In genomic region chr11:16984229-16984628, GRCh38 we compare ENCODE assay signal across 16 cellular contexts.
"Had no signal": no experiment of that assay in that cellular context is flagged by ENCODE, and none has a peak within 500 bp of the region (broad histone marks: within the 10 kb centered on the region; RNA-seq: fewer than 3 reads in every experiment).

No MANE protein-coding gene starts in this region.

- ATAC-seq: activated naive CD4-positive, alpha-beta T cell treated with anti-CD3 and anti-CD28 coated beads, Interleukin-2, amount 50 U/mL, for 72 hours; heart right ventricle had no signal

- H3K36me3 Mint-ChIP-seq: activated naive CD4-positive, alpha-beta T cell treated with anti-CD3 and anti-CD28 coated beads, Interleukin-2, amount 50 U/mL, for 72 hours had no signal

- H3K9me3 Mint-ChIP-seq: activated naive CD4-positive, alpha-beta T cell treated with anti-CD3 and anti-CD28 coated beads, Interleukin-2, amount 50 U/mL, for 72 hours; activated T-cell treated with anti-CD3 and anti-CD28 coated beads, Interleukin-2, amount 50 U/mL, for 24 hours; neural progenitor cell; T-helper 2 cell treated with Interferon-gamma antibody and Interleukin-4, amounts not matched to agents 5 μg/mL and 100 μg/mL, for 36 hours had no signal

- H3K4me3 ChIP-seq: esophagus muscularis mucosa, heart right ventricle, left ventricle myocardium inferior, neural progenitor cell, ovary, tibial artery had no signal

- H3K4me3 Mint-ChIP-seq: activated T-cell treated with anti-CD3 and anti-CD28 coated beads, Interleukin-2, amount 50 U/mL, for 24 hours; neural progenitor cell; T-helper 2 cell treated with Interferon-gamma antibody and Interleukin-4, amounts not matched to agents 5 μg/mL and 100 μg/mL, for 36 hours had no signal

- H3K9me3 ChIP-seq: esophagus muscularis mucosa, heart right ventricle, left ventricle myocardium inferior, ovary, tibial artery had no signal

- H3K36me3 ChIP-seq: esophagus muscularis mucosa, heart right ventricle, left ventricle myocardium inferior, neural progenitor cell, ovary, tibial artery had no signal

- H3K27ac Mint-ChIP-seq: activated naive CD4-positive, alpha-beta T cell treated with anti-CD3 and anti-CD28 coated beads, Interleukin-2, amount 50 U/mL, for 72 hours; activated T-cell treated with anti-CD3 and anti-CD28 coated beads, Interleukin-2, amount 50 U/mL, for 24 hours; neural progenitor cell; T-helper 2 cell treated with Interferon-gamma antibody and Interleukin-4, amounts not matched to agents 5 μg/mL and 100 μg/mL, for 36 hours had no signal

- H3K27ac ChIP-seq: esophagus muscularis mucosa, heart right ventricle, left ventricle myocardium inferior, neural progenitor cell, ovary, tibial artery had no signal

- DNase-seq: activated CD4-positive, alpha-beta T cell treated with anti-CD3 and anti-CD28 coated beads, Interleukin-2, amount 50 U/mL, for 4 hours; activated CD4-positive, CD25-positive, alpha-beta regulatory T cell treated with anti-CD3 and anti-CD28 coated beads, Interleukin-2, amount 50 U/mL, for 72 hours; activated effector memory CD4-positive, alpha-beta T cell treated with anti-CD3 and anti-CD28 coated beads, Interleukin-2, amount 50 U/mL, for 16 hours; activated T-cell treated with anti-CD3 and anti-CD28 coated beads, Interleukin-2, amount 50 U/mL, for 24 hours; amniotic stem cell; foreskin fibroblast; heart right ventricle; islet precursor cell; left ventricle myocardium inferior; ovary; stimulated activated CD4-positive, alpha-beta T cell treated with anti-CD3 and anti-CD28 coated beads, Interleukin-4, amount 100 ng/mL, for 4 hours; tibial artery had no signal

- H3K27me3 ChIP-seq: esophagus muscularis mucosa, heart right ventricle, neural progenitor cell, ovary, tibial artery had no signal

- H3K27me3 Mint-ChIP-seq: activated T-cell treated with anti-CD3 and anti-CD28 coated beads, Interleukin-2, amount 50 U/mL, for 24 hours had no signal
